ENCODE assay signal across 12 cellular contexts in the genomic region with DNA sequence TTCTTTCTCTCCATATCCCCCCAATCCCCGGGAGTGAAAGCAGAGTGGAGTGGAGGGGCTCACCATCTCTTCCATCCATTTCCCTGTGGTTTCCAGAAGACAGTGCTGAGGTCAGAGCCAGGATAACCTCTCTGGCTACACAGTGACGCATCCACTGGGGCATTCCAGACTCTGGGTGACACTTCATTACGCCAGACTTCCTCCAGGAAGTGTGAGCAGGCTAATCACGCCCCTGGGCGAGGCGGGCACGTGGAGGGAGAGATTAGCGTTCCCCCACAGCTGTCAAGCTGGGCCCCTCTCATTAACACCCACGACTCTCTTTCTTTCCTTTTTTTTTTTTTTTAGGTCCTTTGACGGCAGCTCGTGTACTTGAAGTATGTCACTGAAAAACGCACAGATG.
DNase-seq lines count a peak whose midpoint lies in the region; ATAC-seq and TF ChIP-seq lines count a peak whose summit lies in the region.
"Had no signal": no experiment of that assay in that cellular context is flagged by ENCODE, and none has a peak within 500 bp of the region (broad histone marks: within the 10 kb centered on the region; RNA-seq: fewer than 3 reads in every experiment).

No MANE protein-coding gene starts in this region.

- dilution Hi-C loops in mammary epithelial cell (cut with HindIII; ENCODE audit: low sequenced_read_pairs) = no loop called here

- in situ Hi-C loops in mammary epithelial cell (cut with MboI; ENCODE audit: low sequenced_read_pairs in 2 of 2) = no loop called here

- H3K4me1 Mint-ChIP-seq in mesothelial cell of epicardium = peaks cover 21% of the 10 kb centered on the region
- peaks cover 7% of the 10 kb centered on the region for H3K4me1 Mint-ChIP-seq in progenitor cell of endocrine pancreas (ENCODE audit: low read depth)
- H3K4me1 Mint-ChIP-seq: stimulated activated naive CD8-positive, alpha-beta T cell treated with anti-CD3 and anti-CD28 coated beads, Interleukin-15, amount 100 ng/mL, for 72 hours had no signal

- 0 out of 2 replicates have a peak, but pooled peaks cover 3% of the 10 kb centered on the region for H3K36me3 ChIP-seq in BLaER1
- H3K36me3 ChIP-seq in KOPT-K1 (ENCODE audit: insufficient read depth, low read length) = no peaks in the 10 kb centered on the region
- H3K36me3 ChIP-seq in mammary epithelial cell (ENCODE audit: insufficient read depth, low read length) = no peaks in the 10 kb centered on the region
- H3K36me3 ChIP-seq: BE2C had no signal

- no peaks in the 10 kb centered on the region for H3K36me3 Mint-ChIP-seq in mesothelial cell of epicardium
- H3K36me3 Mint-ChIP-seq in progenitor cell of endocrine pancreas (ENCODE audit: insufficient read depth) = no peaks in the 10 kb centered on the region

- no TSS peak for BruUV-seq in mammary epithelial cell (replicated peaks; lab: Mats Ljungman, UMichigan)

- H3K9ac ChIP-seq in BLaER1 (no peak overlapping the region), mammary epithelial cell (ENCODE audit: insufficient read depth, low read length) (no peak overlapping the region)

- peak overlapping the region; percentile 56 for H3K4me2 ChIP-seq in BLaER1
- no peak overlapping the region for H3K4me2 ChIP-seq in mammary epithelial cell (ENCODE audit: insufficient read depth, low read depth, low read length)

- H3K27ac Mint-ChIP-seq in mesothelial cell of epicardium = peak overlapping the region; percentile 58
- H3K27ac Mint-ChIP-seq in progenitor cell of endocrine pancreas = no peak overlapping the region
- H3K27ac Mint-ChIP-seq: effector memory CD8-positive, alpha-beta T cell had no signal

- no peaks in the 10 kb centered on the region; the same call in 1 of the 2 replicates for H4K20me1 ChIP-seq in BLaER1
- H4K20me1 ChIP-seq in mammary epithelial cell (ENCODE audit: insufficient read depth, low read length) = no peaks in the 10 kb centered on the region

- no peaks in the 10 kb centered on the region for H3K9me3 Mint-ChIP-seq in mesothelial cell of epicardium
- H3K9me3 Mint-ChIP-seq in progenitor cell of endocrine pancreas (ENCODE audit: low read depth) = no peaks in the 10 kb centered on the region
- H3K9me3 Mint-ChIP-seq: effector memory CD8-positive, alpha-beta T cell; stimulated activated naive CD8-positive, alpha-beta T cell treated with anti-CD3 and anti-CD28 coated beads, Interleukin-15, amount 100 ng/mL, for 72 hours had no signal

- no peak for ATAC-seq in HG03460 (IDR thresholded peaks at IDR 0.05; ENCODE audit: unreplicated experiment)
- ATAC-seq: effector memory CD8-positive, alpha-beta T cell; stimulated activated naive CD8-positive, alpha-beta T cell treated with anti-CD3 and anti-CD28 coated beads, Interleukin-15, amount 100 ng/mL, for 72 hours had no signal

- H3K27me3 ChIP-seq in BLaER1 (no peaks in the 10 kb centered on the region), mammary epithelial cell (ENCODE audit: insufficient read depth, low read length) (peaks cover 5% of the 10 kb centered on the region)
- H3K27me3 ChIP-seq: BE2C had no signal

- H3K4me1 ChIP-seq in BLaER1 (peaks cover 61% of the 10 kb centered on the region), mammary epithelial cell (ENCODE audit: insufficient read depth, low read length) (no peaks in the 10 kb centered on the region)
- H3K4me1 ChIP-seq: BE2C had no signal

- H2AFZ ChIP-seq in mammary epithelial cell (ENCODE audit: low read depth, low read length) = no peak overlapping the region

- 74% methylated on average over 11 of the region's 12 CpGs for WGBS in mammary epithelial cell (ENCODE audit: low coverage, missing lambda C conversion rate)

- H3K9me3 ChIP-seq in BLaER1 = no peaks in the 10 kb centered on the region; the same call in 1 of the 2 replicates
- H3K9me3 ChIP-seq in KOPT-K1 (ENCODE audit: insufficient read depth, low read length, poor library complexity, severe bottlenecking) = no peaks in the 10 kb centered on the region
- no peaks in the 10 kb centered on the region for H3K9me3 ChIP-seq in mammary epithelial cell (replicated peaks; ENCODE audit: insufficient read depth, low read length)
- H3K9me3 ChIP-seq: BE2C had no signal

- TF ChIP-seq CTCF in mammary epithelial cell (conservative IDR thresholded peaks at IDR 0.05 in 1 of 2, IDR thresholded peaks at IDR 0.05 in 1 of 2; ENCODE audit: extremely low read depth in 1 of 2, insufficient read depth in 1 of 2, low read depth in 1 of 2, low read length in 2 of 2) (no peak), mesothelial cell of epicardium (IDR thresholded peaks at IDR 0.05; ENCODE audit: unreplicated experiment) (no peak), progenitor cell of endocrine pancreas (IDR thresholded peaks at IDR 0.05; ENCODE audit: unreplicated experiment) (no peak)

- no peak overlapping the region for H3K4me3 Mint-ChIP-seq in mesothelial cell of epicardium
- H3K4me3 Mint-ChIP-seq in progenitor cell of endocrine pancreas (ENCODE audit: low read depth) = no peak overlapping the region
- H3K4me3 Mint-ChIP-seq: effector memory CD8-positive, alpha-beta T cell; stimulated activated naive CD8-positive, alpha-beta T cell treated with anti-CD3 and anti-CD28 coated beads, Interleukin-15, amount 100 ng/mL, for 72 hours had no signal

- CTCF ChIA-PET in mammary epithelial cell (lab: Charles Lee; ENCODE audit: low non-redundant PET) = no interaction called here

- H3K27ac ChIP-seq in BLaER1 (no peak overlapping the region), KOPT-K1 (ENCODE audit: low read depth, low read length, poor library complexity, severe bottlenecking) (peak overlapping the region; percentile 16), mammary epithelial cell (ENCODE audit: insufficient read depth, low read depth, low read length) (no peak overlapping the region)

- no peaks in the 10 kb centered on the region for H3K79me2 ChIP-seq in mammary epithelial cell (ENCODE audit: insufficient read depth, low read length)

- intact Hi-C loops in mammary epithelial cell (cut with micrococcal nuclease) = no loop called here

- no peak overlapping the region for H3K4me3 ChIP-seq in BLaER1
- no peak overlapping the region for H3K4me3 ChIP-seq in mammary epithelial cell (replicated peaks in 1 of 3; ENCODE audit: insufficient read depth in 1 of 3, low read depth in 2 of 3, low read length in 3 of 3)

- DNase-seq in mammary epithelial cell = peak; percentile 7
- DNase-seq in mesothelial cell of epicardium (ENCODE audit: low spot score in 2 of 2, unreplicated experiment in 2 of 2) = no peak
- DNase-seq in UCSD-AML1 (lab: John Stamatoyannopoulos, UW; ENCODE audit: unreplicated experiment) = no peak
- DNase-seq in progenitor cell of endocrine pancreas (ENCODE audit: low spot score, unreplicated experiment) = no peak
- no peak for DNase-seq in activated naive CD4-positive, alpha-beta T cell treated with Interleukin-2 at 50 U/mL for 16 hours
- DNase-seq: effector memory CD8-positive, alpha-beta T cell; NCI-H526 treated with DMSO at 0.1 percent for 48 hours; stimulated activated naive CD8-positive, alpha-beta T cell treated with anti-CD3 and anti-CD28 coated beads, Interleukin-15, amount 100 ng/mL, for 72 hours had no signal

- H3K27me3 Mint-ChIP-seq in mesothelial cell of epicardium (ENCODE audit: low read depth) (no peaks in the 10 kb centered on the region), progenitor cell of endocrine pancreas (peaks cover 5% of the 10 kb centered on the region)
- H3K27me3 Mint-ChIP-seq: stimulated activated naive CD8-positive, alpha-beta T cell treated with anti-CD3 and anti-CD28 coated beads, Interleukin-15, amount 100 ng/mL, for 72 hours had no signal
